In the genomic region with DNA sequence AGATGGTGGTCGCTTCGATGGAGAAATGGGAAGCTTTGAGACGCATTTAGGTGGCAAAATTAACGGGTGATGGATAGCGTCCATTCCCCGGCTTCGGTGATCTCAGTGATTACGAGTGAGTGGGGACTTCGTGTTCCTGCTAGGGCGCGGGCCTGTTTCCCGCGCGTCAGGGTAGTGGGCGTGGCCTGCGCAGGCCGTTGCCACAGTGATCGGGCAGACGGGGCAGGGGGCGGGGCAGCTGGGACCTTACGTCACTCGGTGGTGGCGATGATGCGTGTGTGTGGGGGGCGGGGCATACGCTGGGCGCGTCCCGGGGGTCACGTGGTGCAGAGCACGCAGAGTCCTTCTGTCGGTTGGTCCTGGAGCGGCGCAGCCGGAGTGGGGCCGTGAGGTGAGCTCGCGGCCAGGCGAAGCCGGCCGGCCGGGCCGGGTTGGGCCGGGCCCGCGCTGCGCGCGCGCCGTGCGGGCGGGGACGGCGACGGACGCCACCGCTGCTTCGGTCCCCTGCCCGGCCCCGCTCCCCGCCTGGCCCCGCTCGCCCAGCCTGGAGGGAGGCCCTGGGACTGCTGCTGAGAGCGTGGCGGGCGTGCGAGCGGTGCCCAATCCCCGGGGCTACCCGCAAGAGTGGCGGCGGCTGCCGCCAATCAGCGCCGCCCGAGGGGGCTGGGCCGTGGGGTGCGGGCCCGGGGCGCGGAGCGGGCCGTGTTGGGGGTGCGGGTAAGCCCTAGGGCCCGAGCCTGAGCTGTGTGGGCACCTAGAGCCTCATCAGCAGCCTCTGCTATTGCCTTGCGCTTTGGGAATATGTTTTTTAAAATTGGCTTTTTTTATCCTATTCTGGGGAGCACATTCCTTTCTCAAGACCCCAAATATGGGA, we compare ENCODE assay signal across 8 cellular contexts. TPM values are rescaled to one million over a fixed set of nuclear protein-coding genes. Genes with fewer than 3 reads are reported as not detected.
DNase-seq lines count a peak whose midpoint lies in the region; ATAC-seq and TF ChIP-seq lines count a peak whose summit lies in the region.

PHF20 (plus strand) TSS at position 327 of the 874 bp plus-strand sequence. CDS start 29,508 bp downstream, outside the sequence.

- peaks cover 69% of the 10 kb centered on the region for H3K4me1 Mint-ChIP-seq in activated CD4-positive, alpha-beta T cell treated with anti-CD3 and anti-CD28 coated beads, Interleukin-2, amount 10 ng/mL, durations not matched to agents 7 days and 5 days

- H3K27me3 Mint-ChIP-seq in activated CD4-positive, alpha-beta T cell treated with anti-CD3 and anti-CD28 coated beads, Interleukin-2, amount 10 ng/mL, durations not matched to agents 7 days and 5 days = no peaks in the 10 kb centered on the region

- peak within 1 kb of the TSS; percentile 95 to 98 for H3K27ac ChIP-seq in coronary artery

- H3K27ac Mint-ChIP-seq in activated CD4-positive, alpha-beta T cell treated with anti-CD3 and anti-CD28 coated beads, Interleukin-2, amount 10 ng/mL, durations not matched to agents 7 days and 5 days = peak within 1 kb of the TSS; percentile 94

- DNase-seq in C1 segment of cervical spinal cord (lab: John Stamatoyannopoulos, UW) = peak; percentile 83 to 99 (median 96)
- peak; percentile 97 for DNase-seq in NCI-H69 (lab: John Stamatoyannopoulos, UW)
- peak; percentile 99 for DNase-seq in activated CD4-positive, alpha-beta T cell treated with anti-CD3 and anti-CD28 coated beads, Interleukin-2, amount 10 ng/mL, durations not matched to agents 7 days and 5 days
- peak; percentile 99 for DNase-seq in coronary artery (ENCODE audit: low spot score)
- DNase-seq in left kidney (ENCODE audit: low read depth, low spot score) = peak; percentile 98
- DNase-seq in stimulated activated CD4-positive, alpha-beta T cell treated with anti-CD3 and anti-CD28 coated beads, Interleukin-1b, Interleukin-23, amount 100 ng/mL, for 48 hours = peak; percentile 100

- peak within 1 kb of the TSS; percentile 76 for H3K4me3 ChIP-seq in coronary artery

- H3K36me3 Mint-ChIP-seq in activated CD4-positive, alpha-beta T cell treated with anti-CD3 and anti-CD28 coated beads, Interleukin-2, amount 10 ng/mL, durations not matched to agents 7 days and 5 days (ENCODE audit: low read depth) = peaks cover 31% of the 10 kb centered on the region

- peaks cover 7% of the 10 kb centered on the region for H3K9me3 Mint-ChIP-seq in activated CD4-positive, alpha-beta T cell treated with anti-CD3 and anti-CD28 coated beads, Interleukin-2, amount 10 ng/mL, durations not matched to agents 7 days and 5 days

- peak; percentile 78 for ATAC-seq in GM19351 (IDR thresholded peaks at IDR 0.05; ENCODE audit: unreplicated experiment)
- ATAC-seq in HG03521 (IDR thresholded peaks at IDR 0.05; ENCODE audit: unreplicated experiment) = peak; percentile 79

- no peak for TF ChIP-seq CTCF in coronary artery (IDR thresholded peaks at IDR 0.05)

- POLR2A ChIA-PET in activated CD4-positive, alpha-beta T cell treated with anti-CD3 and anti-CD28 coated beads, Interleukin-2, amount 10 ng/mL, durations not matched to agents 7 days and 5 days (lab: Charles Lee) = interaction anchor here (0.6 to 2.5 kb wide), 3 partner anchors 29 to 182 kb away, joined by 4 to 32 read pairs (median 7); partner anchors contain the start of genes RBM39 and SCAND1

- CTCF ChIA-PET in activated CD4-positive, alpha-beta T cell treated with anti-CD3 and anti-CD28 coated beads, Interleukin-2, amount 10 ng/mL, durations not matched to agents 7 days and 5 days (lab: Charles Lee) = interaction anchor here (0.7 to 2.5 kb wide), 9 partner anchors 13 to 182 kb away, joined by 3 to 13 read pairs (median 3); partner anchors contain the start of genes RBM39 and SCAND1

- H3K4me3 Mint-ChIP-seq in activated CD4-positive, alpha-beta T cell treated with anti-CD3 and anti-CD28 coated beads, Interleukin-2, amount 10 ng/mL, durations not matched to agents 7 days and 5 days = peak within 1 kb of the TSS; percentile 82

RNA-seq across cellular contexts. Expression of gene PHF20, which starts in this region (rescaled TPM):
- 10 to 100 TPM; 47.8 to 49.0 TPM for total RNA-seq in activated CD4-positive, alpha-beta T cell treated with anti-CD3 and anti-CD28 coated beads, Interleukin-2, amount 10 ng/mL, durations not matched to agents 7 days and 5 days

Comparison
In these comparisons a context has a peak if more than half of its experiments do, and no peak if none do; other contexts are left out.
1. Peak in every context shown above with its lines: DNase-seq, ATAC-seq, H3K4me3 ChIP-seq and H3K27ac ChIP-seq.